8 cellular contexts compared by ENCODE assay signal in the genomic region with DNA sequence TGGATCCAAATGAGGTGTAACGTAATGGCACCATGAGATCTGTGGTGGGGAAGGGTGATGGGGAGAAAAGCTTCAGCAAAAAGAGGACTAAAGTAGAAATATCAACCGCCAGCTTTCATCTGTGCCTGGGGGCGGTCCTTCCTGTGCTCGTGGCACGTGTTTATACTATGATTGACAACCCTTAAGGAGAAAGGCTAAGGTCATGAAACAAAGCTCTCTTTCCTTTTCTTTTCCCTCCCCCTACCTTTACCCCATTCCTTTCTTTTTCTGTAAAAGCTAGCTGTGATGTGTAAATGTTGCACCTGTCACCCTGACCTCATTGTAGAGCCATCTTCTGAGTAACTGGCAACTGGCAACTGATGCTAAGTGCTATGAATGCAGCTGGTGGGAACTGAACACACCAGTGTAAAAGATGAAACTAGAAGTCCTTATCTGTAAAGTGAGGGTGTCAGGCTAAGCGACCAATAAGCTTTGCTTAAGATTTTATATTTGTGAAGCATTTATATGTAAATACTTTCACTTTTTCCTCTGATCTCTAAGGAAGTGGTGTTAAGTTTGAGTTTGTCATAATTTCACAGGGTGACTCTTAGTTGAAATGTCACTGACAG.
A peak's percentile ranks its signal among the peaks of the same experiment; 100 is the strongest.
DNase-seq lines count a peak whose midpoint lies in the region; ATAC-seq and TF ChIP-seq lines count a peak whose summit lies in the region.

No MANE protein-coding gene starts in this region.

- H3K27me3 Mint-ChIP-seq in activated T-cell treated with anti-CD3 and anti-CD28 coated beads, Interleukin-2, amount 50 U/mL, for 72 hours (ENCODE audit: low read depth) = no peaks in the 10 kb centered on the region
- H3K27me3 Mint-ChIP-seq in natural killer cell treated with Interleukin-12 subunit alpha and Interleukin-12 subunit beta and Interleukin-15 and Interleukin-18, amount 100 ng/mL, for 72 hours = no peaks in the 10 kb centered on the region

- H3K36me3 Mint-ChIP-seq in activated T-cell treated with anti-CD3 and anti-CD28 coated beads, Interleukin-2, amount 50 U/mL, for 72 hours (ENCODE audit: insufficient read depth in 2 of 2) = peaks cover 6 to 8% of the 10 kb centered on the region in 2 donors
- peaks cover 3% of the 10 kb centered on the region for H3K36me3 Mint-ChIP-seq in natural killer cell treated with Interleukin-12 subunit alpha and Interleukin-12 subunit beta and Interleukin-15 and Interleukin-18, amount 100 ng/mL, for 72 hours

- intact Hi-C loops in ovary (cut with DNase I) = no loop called here

- H3K9me3 Mint-ChIP-seq in activated T-cell treated with anti-CD3 and anti-CD28 coated beads, Interleukin-2, amount 50 U/mL, for 72 hours = peaks cover 2 to 3% of the 10 kb centered on the region in 2 donors
- no peaks in the 10 kb centered on the region for H3K9me3 Mint-ChIP-seq in natural killer cell treated with Interleukin-12 subunit alpha and Interleukin-12 subunit beta and Interleukin-15 and Interleukin-18, amount 100 ng/mL, for 72 hours

- no peaks in the 10 kb centered on the region for H3K27me3 ChIP-seq in ovary

- no peaks in the 10 kb centered on the region for H3K9me3 ChIP-seq in ovary

- WGBS in ovary, 3 donors = 79 to 89% (median 80%) methylated on average over 6 of the region's 6 CpGs

- TF ChIP-seq POLR2A in ovary (IDR thresholded peaks at IDR 0.05) = no peak

- peak overlapping the region; percentile 94 to 96 for H3K4me3 Mint-ChIP-seq in activated T-cell treated with anti-CD3 and anti-CD28 coated beads, Interleukin-2, amount 50 U/mL, for 72 hours
- peak overlapping the region; percentile 92 for H3K4me3 Mint-ChIP-seq in natural killer cell treated with Interleukin-12 subunit alpha and Interleukin-12 subunit beta and Interleukin-15 and Interleukin-18, amount 100 ng/mL, for 72 hours

- DNase-seq in GM12864 (ENCODE audit: low read depth) (peak; percentile 80), MV-4-11 (lab: John Stamatoyannopoulos, UW) (peak; percentile 88), ovary (no peak), SHP77 (lab: John Stamatoyannopoulos, UW) (no peak), globus pallidus (ENCODE audit: low spot score) (no peak)
- peak; percentile 55 to 64 for DNase-seq in activated T-cell treated with anti-CD3 and anti-CD28 coated beads, Interleukin-2, amount 50 U/mL, for 72 hours
- peak; percentile 79 for DNase-seq in natural killer cell treated with Interleukin-12 subunit alpha and Interleukin-12 subunit beta and Interleukin-15 and Interleukin-18, amount 100 ng/mL, for 72 hours (ENCODE audit: low spot score)

- H3K27ac Mint-ChIP-seq in activated T-cell treated with anti-CD3 and anti-CD28 coated beads, Interleukin-2, amount 50 U/mL, for 72 hours = peak overlapping the region; percentile 97
- H3K27ac Mint-ChIP-seq in natural killer cell treated with Interleukin-12 subunit alpha and Interleukin-12 subunit beta and Interleukin-15 and Interleukin-18, amount 100 ng/mL, for 72 hours = peak overlapping the region; percentile 90 to 98

- no peaks in the 10 kb centered on the region for H3K4me1 ChIP-seq in ovary (ENCODE audit: insufficient read depth)

- H3K27ac ChIP-seq in ovary = no peak overlapping the region

- peak overlapping the region; percentile 74 for H3K4me3 ChIP-seq in GM12864 (ENCODE audit: low read depth, low read length)
- H3K4me3 ChIP-seq in ovary = no peak overlapping the region

- peaks cover 41% of the 10 kb centered on the region for H3K4me1 Mint-ChIP-seq in activated T-cell treated with anti-CD3 and anti-CD28 coated beads, Interleukin-2, amount 50 U/mL, for 72 hours (ENCODE audit: low read depth)
- H3K4me1 Mint-ChIP-seq in natural killer cell treated with Interleukin-12 subunit alpha and Interleukin-12 subunit beta and Interleukin-15 and Interleukin-18, amount 100 ng/mL, for 72 hours (ENCODE audit: low read depth in 2 of 2) = peaks cover 44 to 49% of the 10 kb centered on the region in 2 donors

- TF ChIP-seq CTCF in GM12864 (IDR thresholded peaks at IDR 0.05; ENCODE audit: low read depth, low read length, missing control alignments) = no peak
- TF ChIP-seq CTCF in ovary (IDR thresholded peaks at IDR 0.05) = no peak

- no peak for TF ChIP-seq EP300 in ovary (IDR thresholded peaks at IDR 0.05)

- H3K36me3 ChIP-seq in ovary = no peaks in the 10 kb centered on the region

- peak; percentile 59 for ATAC-seq in GM21786 (IDR thresholded peaks at IDR 0.05; ENCODE audit: unreplicated experiment)
- peak; percentile 88 for ATAC-seq in activated T-cell treated with anti-CD3 and anti-CD28 coated beads, Interleukin-2, amount 50 U/mL, for 72 hours (replicated peaks in 1 of 2)
- peak; percentile 90 to 92 for ATAC-seq in natural killer cell treated with Interleukin-12 subunit alpha and Interleukin-12 subunit beta and Interleukin-15 and Interleukin-18, amount 100 ng/mL, for 72 hours

Comparison
In these comparisons a context has a peak if more than half of its experiments do, and no peak if none do; other contexts are left out.
1. DNase-seq: peak in GM12864 (single experiment), MV-4-11 (single experiment), activated T-cell treated with anti-CD3 and anti-CD28 coated beads, Interleukin-2, amount 50 U/mL, for 72 hours (2 of 2) and natural killer cell treated with Interleukin-12 subunit alpha and Interleukin-12 subunit beta and Interleukin-15 and Interleukin-18, amount 100 ng/mL, for 72 hours (single experiment); none in ovary (0 of 5), SHP77 (0 of 2) and globus pallidus (single experiment).
2. Peak in every context shown above with its lines, with median percentiles within 50 percentile points of each other: ATAC-seq.